10 cellular contexts compared by ENCODE assay signal in genomic region chr12:100164153-100164704, GRCh38. TPM values are rescaled to one million over a fixed set of nuclear protein-coding genes. Genes with fewer than 3 reads are reported as not detected.
DNase-seq lines count a peak whose midpoint lies in the region; ATAC-seq lines count a peak whose summit lies in the region.
"Had no signal": no experiment of that assay in that cellular context is flagged by ENCODE, and none has a peak within 500 bp of the region (broad histone marks: within the 10 kb centered on the region; RNA-seq: fewer than 3 reads in every experiment).

No MANE protein-coding gene starts in this region.

- H3K9me3 ChIP-seq in T-helper 17 cell (ENCODE audit: control insufficient read depth, low read length, poor library complexity, severe bottlenecking) (no peaks in the 10 kb centered on the region), iPS-20b (ENCODE audit: insufficient read depth, low read depth, low read length) (peaks cover 6% of the 10 kb centered on the region; the same call in 1 of the 2 replicates), MG63 (no peaks in the 10 kb centered on the region)
- H3K9me3 ChIP-seq: left lung had no signal

- H3K27me3 Mint-ChIP-seq in T-helper 17 cell: no peaks in the 10 kb centered on the region

- peak overlapping the region; percentile 31 for H3K4me3 Mint-ChIP-seq in T-helper 17 cell

- H3K4me3 ChIP-seq in ACC112 (ENCODE audit: low read depth, low read length) (peak overlapping the region; percentile 66; the same call in 1 of the 2 replicates), iPS-20b (ENCODE audit: low read length) (peak overlapping the region; percentile 60), MG63 (no peak overlapping the region)

- H3K79me2 ChIP-seq in ACC112 (ENCODE audit: control insufficient read depth, insufficient read depth, low read length, unreplicated experiment): no peaks in the 10 kb centered on the region

- H3K27ac ChIP-seq in ACC112 (ENCODE audit: low read depth, low read length): no peak overlapping the region
- no peak overlapping the region for H3K27ac ChIP-seq in iPS-20b (ENCODE audit: low read length)
- H3K27ac ChIP-seq: KMS-11, left lung had no signal

- H3K36me3 ChIP-seq in ACC112 (ENCODE audit: insufficient read depth, low read length) (no peaks in the 10 kb centered on the region), iPS-20b (ENCODE audit: insufficient read depth, low read depth, low read length) (peaks cover 9% of the 10 kb centered on the region), MG63 (no peaks in the 10 kb centered on the region)
- H3K36me3 ChIP-seq: left lung had no signal

- no peak overlapping the region for H3K27ac Mint-ChIP-seq in T-helper 17 cell

- DNase-seq in T-helper 17 cell (no peak), MG63 (no peak), NCI-H128 (lab: John Stamatoyannopoulos, UW; ENCODE audit: unreplicated experiment) (no peak), SKM-1 treated with dmso at 0.1 percent for 144 hours (lab: John Stamatoyannopoulos, UW; ENCODE audit: unreplicated experiment) (no peak), medulla oblongata (ENCODE audit: extremely low spot score) (no peak)

- H3K36me3 Mint-ChIP-seq in T-helper 17 cell (ENCODE audit: low read depth): peaks cover 4% of the 10 kb centered on the region

- peaks cover 14% of the 10 kb centered on the region for H3K4me1 Mint-ChIP-seq in T-helper 17 cell

- H3K9ac ChIP-seq in iPS-20b (ENCODE audit: low read depth, low read length): peak overlapping the region; percentile 61; the same call in 1 of the 2 replicates
- H3K9ac ChIP-seq: KMS-11 had no signal

- no peaks in the 10 kb centered on the region for H3K27me3 ChIP-seq in ACC112 (ENCODE audit: insufficient read depth, low read length)
- H3K27me3 ChIP-seq in iPS-20b (ENCODE audit: insufficient read depth, low read length): no peaks in the 10 kb centered on the region
- H3K27me3 ChIP-seq in MG63: no peaks in the 10 kb centered on the region
- H3K27me3 ChIP-seq: left lung had no signal

- ATAC-seq in GM21717 (IDR thresholded peaks at IDR 0.05; ENCODE audit: unreplicated experiment): peak; percentile 22
- peak; percentile 3 for ATAC-seq in T-helper 17 cell

- H3K4me1 ChIP-seq in ACC112 (ENCODE audit: control insufficient read depth, insufficient read depth, low read length, unreplicated experiment) (peaks cover 3% of the 10 kb centered on the region), iPS-20b (ENCODE audit: insufficient read depth, low read length) (peaks cover 21% of the 10 kb centered on the region; the same call in 1 of the 2 replicates)

- H2AFZ ChIP-seq in ACC112 (ENCODE audit: low read length, unreplicated experiment): no peak overlapping the region

RNA-seq across cellular contexts. Expression of gene BLTP3B, which starts 21.6 kb away (rescaled TPM):
- 10 to 100 TPM; 22.6 to 30.9 TPM for total RNA-seq in T-helper 17 cell
- total RNA-seq in MG63 (2014; rRNA removed; shearing (Covaris generic); ENCODE audit: low replicate concordance): 20.3 and 26.4 TPM in 2 replicates

RNA-seq across cellular contexts. Expression of gene ACTR6, which starts 36.4 kb away (rescaled TPM):
- total RNA-seq in T-helper 17 cell: 10 to 100 TPM; 23.4 to 24.9 TPM
- 18.4 and 37.0 TPM in 2 replicates for total RNA-seq in MG63 (2014; rRNA removed; shearing (Covaris generic); ENCODE audit: low replicate concordance)
